In the genomic region with DNA sequence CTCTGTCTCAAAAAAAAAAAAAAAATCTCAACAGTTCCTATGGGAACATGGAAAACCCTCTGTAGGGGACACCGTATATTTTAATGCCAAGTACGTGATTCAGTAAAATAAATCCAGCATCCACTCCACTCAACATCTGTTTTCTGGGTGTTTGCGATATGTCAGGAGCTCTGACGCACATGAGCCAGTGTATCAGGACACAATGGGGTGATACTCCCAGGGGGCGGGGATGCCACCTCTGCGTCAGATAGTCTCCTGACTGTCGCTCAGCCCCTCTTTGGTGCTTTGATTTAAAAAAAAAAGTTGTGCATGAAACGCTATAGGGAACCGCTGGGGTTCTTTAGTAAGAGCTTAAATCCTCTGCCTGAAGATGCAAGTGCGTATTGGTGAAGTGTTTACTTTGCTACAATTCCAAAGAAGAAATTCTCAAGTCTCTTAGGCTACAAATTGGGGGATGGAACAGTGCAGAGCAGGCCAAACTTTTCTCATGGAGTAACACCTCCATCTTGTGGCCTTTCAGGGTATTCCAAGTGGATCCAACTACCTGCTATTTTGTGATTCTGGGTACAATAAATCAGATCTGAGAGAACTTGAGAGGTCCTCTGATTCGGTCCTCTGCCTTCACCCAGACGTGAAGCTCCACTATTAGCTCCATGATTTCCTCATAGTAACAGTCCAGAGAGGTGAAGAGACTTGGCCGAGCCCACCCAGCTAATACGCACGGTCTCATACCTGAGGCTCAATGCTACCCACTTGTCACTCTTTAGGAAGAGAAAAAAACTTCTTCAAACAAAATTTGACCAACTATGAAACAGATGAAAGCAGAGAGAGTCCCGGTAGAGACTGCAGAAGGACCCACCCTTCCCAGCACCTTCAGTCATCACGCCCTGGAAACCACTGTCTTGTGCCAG, we compare ENCODE assay signal across 7 cellular contexts. TPM values are rescaled to one million over a fixed set of nuclear protein-coding genes. Genes with fewer than 3 reads are reported as not detected.
A peak's percentile ranks its signal among the peaks of the same experiment; 100 is the strongest.
DNase-seq lines count a peak whose midpoint lies in the region; ATAC-seq and TF ChIP-seq lines count a peak whose summit lies in the region.

No MANE protein-coding gene starts in this region.

- POLR2A ChIA-PET in Panc1 (lab: Charles Lee) = interaction anchor here (0.7 kb wide), 1 partner anchor 17 kb away, joined by 5 read pairs; no protein-coding TSS in a partner anchor

- H3K27me3 ChIP-seq in DOHH2 (ENCODE audit: control insufficient read depth, low read length) (no peaks in the 10 kb centered on the region), Panc1 (ENCODE audit: control insufficient read depth, insufficient read depth, low read length) (no peaks in the 10 kb centered on the region)

- ATAC-seq in Panc1 (peak; percentile 89), GM21423 (IDR thresholded peaks at IDR 0.05; ENCODE audit: unreplicated experiment) (no peak)
- ATAC-seq in activated CD4-positive, CD25-positive, alpha-beta regulatory T cell treated with anti-CD3 and anti-CD28 coated beads, Interleukin-2, amount 50 U/mL, for 24 hours = no peak

- no TSS peak for BruUV-seq in Panc1 (replicated peaks; lab: Mats Ljungman, UMichigan)

- H4K20me1 ChIP-seq in DOHH2 (ENCODE audit: control insufficient read depth, insufficient read depth, low read depth, low read length) = no peaks in the 10 kb centered on the region

- H3K27ac ChIP-seq in DOHH2 (ENCODE audit: low read depth, low read length) = no peak overlapping the region
- no peak overlapping the region; the same call in 1 of the 2 replicates for H3K27ac ChIP-seq in Panc1 (ENCODE audit: low read length)

- intact Hi-C loops in Panc1 (cut with micrococcal nuclease; ENCODE audit: unreplicated experiment) = loop anchor here (2.0 to 5.0 kb wide), 3 partner anchors 54 to 356 kb away; no protein-coding TSS in a partner anchor

- H3K4me1 ChIP-seq in DOHH2 (ENCODE audit: control insufficient read depth, low read length) = no peaks in the 10 kb centered on the region
- H3K4me1 ChIP-seq in Panc1 (ENCODE audit: control insufficient read depth, insufficient read depth, low read length) = peaks cover 16% of the 10 kb centered on the region

- H3K9me2 ChIP-seq in DOHH2 (replicated peaks; ENCODE audit: control insufficient read depth, low read length) = no peaks in the 10 kb centered on the region

- no peak overlapping the region for H3K4me2 ChIP-seq in DOHH2 (ENCODE audit: low read length)

- in situ Hi-C loops in Panc1 (cut with HindIII; ENCODE audit: low pct_unique_long_range_greater_than_20kb, low sequenced_read_pairs) = no loop called here

- no peaks in the 10 kb centered on the region for H3K9me3 ChIP-seq in DOHH2 (ENCODE audit: control insufficient read depth, insufficient read depth, low read length)
- H3K9me3 ChIP-seq in Panc1 (ENCODE audit: control insufficient read depth, insufficient read depth, low read depth, low read length) = no peaks in the 10 kb centered on the region

- H3F3A ChIP-seq in DOHH2 (ENCODE audit: control insufficient read depth, insufficient read depth) = no peaks in the 10 kb centered on the region

- TF ChIP-seq CTCF in DOHH2 (IDR thresholded peaks at IDR 0.05; ENCODE audit: low read depth, low read length, poor library complexity, severe bottlenecking) (peak; percentile 70), Panc1 (IDR thresholded peaks at IDR 0.05) (peak; percentile 87)

- H3K36me3 ChIP-seq in DOHH2 (ENCODE audit: control insufficient read depth, low read length) = no peaks in the 10 kb centered on the region
- H3K36me3 ChIP-seq in Panc1 (ENCODE audit: control insufficient read depth, insufficient read depth, low read length) = no peaks in the 10 kb centered on the region

- CTCF ChIA-PET in Panc1 (lab: Charles Lee) = interaction anchor here (0.6 to 2.9 kb wide), 3 partner anchors 49 to 416 kb away, joined by 4 to 22 read pairs (median 12); no protein-coding TSS in a partner anchor

- no peaks in the 10 kb centered on the region for H3K79me2 ChIP-seq in DOHH2 (ENCODE audit: control insufficient read depth, low read length)

- no peak overlapping the region for H3K4me3 ChIP-seq in DOHH2 (ENCODE audit: low read length)
- no peak overlapping the region for H3K4me3 ChIP-seq in Panc1 (ENCODE audit: low read depth in 2 of 2, low read length in 2 of 2)

- peak; percentile 71 for DNase-seq in HS-27A (ENCODE audit: low read depth)
- peak; percentile 64 for DNase-seq in Panc1 (ENCODE audit: low read depth, low spot score)
- DNase-seq in dermis blood vessel endothelial cell = peak; percentile 88
- peak; percentile 77 to 81 for DNase-seq in lung microvascular endothelial cell (ENCODE audit: low read depth in 2 of 2)

RNA-seq across cellular contexts. Expression of a gene that starts 9.3 kb away (rescaled TPM):
- total RNA-seq in Panc1 (2021; ENCODE audit: unreplicated experiment) (0.98 TPM), dermis blood vessel endothelial cell (0.05 TPM in 1 of 2 replicates, not detected in the other), lung microvascular endothelial cell (0.20 and 0.22 TPM in 2 replicates)
- 0.27 TPM for polyA plus RNA-seq in Panc1 (2012; ENCODE audit: insufficient read length)
